In genomic region chr7:105027176-105027853, GRCh38 we compare ENCODE assay signal across 26 cellular contexts. TPM values are rescaled to one million over a fixed set of nuclear protein-coding genes. Genes with fewer than 3 reads are reported as not detected.
DNase-seq lines count a peak whose midpoint lies in the region; ATAC-seq and TF ChIP-seq lines count a peak whose summit lies in the region.
"Had no signal": no experiment of that assay in that cellular context is flagged by ENCODE, and none has a peak within 500 bp of the region (broad histone marks: within the 10 kb centered on the region; RNA-seq: fewer than 3 reads in every experiment).

No MANE protein-coding gene starts in this region.

- TF ChIP-seq EP300 in tibial nerve (IDR thresholded peaks at IDR 0.05), result no peak

- peaks cover 15% of the 10 kb centered on the region for H3K36me3 Mint-ChIP-seq in activated naive CD4-positive, alpha-beta T cell treated with anti-CD3 and anti-CD28 coated beads, Interleukin-2, amount 50 U/mL, for 24 hours
- H3K36me3 Mint-ChIP-seq in stimulated activated naive B cell treated with anti-CD40 and anti-IgM and Interleukin-4, amounts not matched to agents 10 μg/mL and 1 μg/mL and 100 μg/mL, for 72 hours, result peaks cover 10 to 17% of the 10 kb centered on the region in 2 donors

- peak overlapping the region; percentile 17 for H3K4me3 Mint-ChIP-seq in activated naive CD4-positive, alpha-beta T cell treated with anti-CD3 and anti-CD28 coated beads, Interleukin-2, amount 50 U/mL, for 24 hours
- H3K4me3 Mint-ChIP-seq in stimulated activated naive B cell treated with anti-CD40 and anti-IgM and Interleukin-4, amounts not matched to agents 10 μg/mL and 1 μg/mL and 100 μg/mL, for 72 hours, result no peak overlapping the region
- H3K4me3 Mint-ChIP-seq: HFFc6; neural crest cell; T-helper 1 cell treated with Interleukin-12 subunit alpha and Interleukin-12 subunit beta and Interleukin-4 antibody, amounts not matched to agents 30 μg/mL and 1 μg/mL, for 36 hours had no signal

- peaks cover 7% of the 10 kb centered on the region for H3K4me1 ChIP-seq in colonic mucosa
- peaks cover 0 to 80% (median 41%) of the 10 kb centered on the region in 4 donors for H3K4me1 ChIP-seq in tibial nerve
- H3K4me1 ChIP-seq: prostate gland had no signal

- 29 to 31% methylated on average over 2 of the region's 2 CpGs for WGBS in tibial nerve, 2 donors

- TF ChIP-seq CTCF in colonic mucosa (IDR thresholded peaks at IDR 0.05), result no peak
- TF ChIP-seq CTCF in tibial nerve (IDR thresholded peaks at IDR 0.05), result no peak

- intact Hi-C loops in colonic mucosa (cut with DNase I), result no loop called here

- no peak for DNase-seq in activated naive CD4-positive, alpha-beta T cell (lab: John Stamatoyannopoulos, UW)
- DNase-seq in NCI-H69 (lab: John Stamatoyannopoulos, UW) (peak; percentile 12), colonic mucosa (no peak), DMS153 (lab: John Stamatoyannopoulos, UW) (no peak), NCI-H2107 (lab: John Stamatoyannopoulos, UW) (no peak), tibial nerve (ENCODE audit: low spot score in 2 of 2) (no peak)
- DNase-seq in stimulated activated naive B cell treated with anti-CD40 and anti-IgM and Interleukin-4, amounts not matched to agents 10 μg/mL and 1 μg/mL and 100 μg/mL, for 72 hours, result no peak
- DNase-seq: activated effector memory CD4-positive, alpha-beta T cell treated with Interleukin-2 at 50 U/mL for 16 hours; anterior cingulate cortex; central memory CD4-positive, alpha-beta T cell; effector CD4-positive, alpha-beta T cell; HFFc6; KBM-7; mesenchymal stem cell; NCI-H1048; NCI-H2081 treated with DMSO at 0.1 percent for 48 hours; NCI-H510A; SIG-M5; stimulated activated CD4-positive, alpha-beta T cell treated with anti-CD3 and anti-CD28 coated beads, Interleukin-2, amount 100 ng/mL, for 48 hours; substantia nigra had no signal

- H3K27ac ChIP-seq in colonic mucosa (peak overlapping the region; percentile 19), tibial nerve (no peak overlapping the region)
- H3K27ac ChIP-seq: esophagus muscularis mucosa, prostate gland, skin epidermis had no signal

- no peak overlapping the region for H3K9ac ChIP-seq in colonic mucosa (ENCODE audit: low read depth in 2 of 2, low read length in 2 of 2)

- peaks cover 86% of the 10 kb centered on the region for H3K4me1 Mint-ChIP-seq in activated naive CD4-positive, alpha-beta T cell treated with anti-CD3 and anti-CD28 coated beads, Interleukin-2, amount 50 U/mL, for 24 hours
- peaks cover 27 to 95% of the 10 kb centered on the region in 2 donors for H3K4me1 Mint-ChIP-seq in stimulated activated naive B cell treated with anti-CD40 and anti-IgM and Interleukin-4, amounts not matched to agents 10 μg/mL and 1 μg/mL and 100 μg/mL, for 72 hours

- no peaks in the 10 kb centered on the region for H3K9me3 ChIP-seq in colonic mucosa
- H3K9me3 ChIP-seq in tibial nerve, result no peaks in the 10 kb centered on the region
- H3K9me3 ChIP-seq: esophagus muscularis mucosa, prostate gland had no signal

- H3K27ac Mint-ChIP-seq in activated naive CD4-positive, alpha-beta T cell treated with anti-CD3 and anti-CD28 coated beads, Interleukin-2, amount 50 U/mL, for 24 hours, result no peak overlapping the region
- H3K27ac Mint-ChIP-seq in stimulated activated naive B cell treated with anti-CD40 and anti-IgM and Interleukin-4, amounts not matched to agents 10 μg/mL and 1 μg/mL and 100 μg/mL, for 72 hours, result peak overlapping the region; percentile 5
- H3K27ac Mint-ChIP-seq: HFFc6; T-helper 1 cell treated with Interleukin-12 subunit alpha and Interleukin-12 subunit beta and Interleukin-4 antibody, amounts not matched to agents 30 μg/mL and 1 μg/mL, for 36 hours had no signal

- no peak for TF ChIP-seq POLR2A in tibial nerve (IDR thresholded peaks at IDR 0.05)

- no peak for ATAC-seq in stimulated activated naive B cell treated with anti-CD40 and anti-IgM and Interleukin-4, amounts not matched to agents 10 μg/mL and 1 μg/mL and 100 μg/mL, for 72 hours (replicated peaks)

- no peaks in the 10 kb centered on the region for H3K36me3 ChIP-seq in colonic mucosa
- peaks cover 0 to 2% (median 0%) of the 10 kb centered on the region in 3 donors for H3K36me3 ChIP-seq in tibial nerve
- H3K36me3 ChIP-seq: esophagus muscularis mucosa, prostate gland had no signal

- no peaks in the 10 kb centered on the region for H3K27me3 Mint-ChIP-seq in activated naive CD4-positive, alpha-beta T cell treated with anti-CD3 and anti-CD28 coated beads, Interleukin-2, amount 50 U/mL, for 24 hours
- H3K27me3 Mint-ChIP-seq in stimulated activated naive B cell treated with anti-CD40 and anti-IgM and Interleukin-4, amounts not matched to agents 10 μg/mL and 1 μg/mL and 100 μg/mL, for 72 hours, result no peaks in the 10 kb centered on the region

- no peak overlapping the region for H3K4me3 ChIP-seq in colonic mucosa
- H3K4me3 ChIP-seq in tibial nerve, result no peak overlapping the region
- H3K4me3 ChIP-seq: esophagus muscularis mucosa, prostate gland, skin epidermis had no signal

- no peaks in the 10 kb centered on the region for H3K9me3 Mint-ChIP-seq in activated naive CD4-positive, alpha-beta T cell treated with anti-CD3 and anti-CD28 coated beads, Interleukin-2, amount 50 U/mL, for 24 hours
- no peaks in the 10 kb centered on the region for H3K9me3 Mint-ChIP-seq in stimulated activated naive B cell treated with anti-CD40 and anti-IgM and Interleukin-4, amounts not matched to agents 10 μg/mL and 1 μg/mL and 100 μg/mL, for 72 hours
- H3K9me3 Mint-ChIP-seq: HFFc6; neural crest cell; T-helper 1 cell treated with Interleukin-12 subunit alpha and Interleukin-12 subunit beta and Interleukin-4 antibody, amounts not matched to agents 30 μg/mL and 1 μg/mL, for 36 hours had no signal

- H3K27me3 ChIP-seq in colonic mucosa, result no peaks in the 10 kb centered on the region
- H3K27me3 ChIP-seq in tibial nerve, result no peaks in the 10 kb centered on the region
- H3K27me3 ChIP-seq: esophagus muscularis mucosa had no signal

RNA-seq across cellular contexts. Expression of gene KMT2E, which starts 13.3 kb away (rescaled TPM):
- total RNA-seq in colonic mucosa, result 100 to 1,000 TPM in 1 of 2 donors, 10 to 100 TPM in 1; 78.6 to 116 TPM
- 100 to 1,000 TPM in 3 of 4 donors, 10 to 100 TPM in 1; 91.4 to 141 (median 132) TPM for total RNA-seq in tibial nerve
